1 cellular context compared by ENCODE assay signal in genomic region chr22:41668971-41669911, GRCh38.
TF ChIP-seq lines count a peak whose summit lies in the region.

No MANE protein-coding gene starts in this region.

TF ChIP-seq in GM12878, 131 proteins besides CTCF, POLR2A, EP300 and RAD21:
- no peak for TF ChIP-seq ZNF274 (IDR thresholded peaks at IDR 0.05; ENCODE audit: insufficient read depth, insufficient read length)
- TF ChIP-seq BMI1 (IDR thresholded peaks at IDR 0.05; ENCODE audit: borderline replicate concordance): no peak
- TF ChIP-seq IRF3 (IDR thresholded peaks at IDR 0.05): no peak
- no peak for TF ChIP-seq SPI1 (IDR thresholded peaks at IDR 0.05; ENCODE audit: borderline replicate concordance, insufficient read depth, low read depth, low read length)
